28 cellular contexts compared by ENCODE assay signal in the genomic region with DNA sequence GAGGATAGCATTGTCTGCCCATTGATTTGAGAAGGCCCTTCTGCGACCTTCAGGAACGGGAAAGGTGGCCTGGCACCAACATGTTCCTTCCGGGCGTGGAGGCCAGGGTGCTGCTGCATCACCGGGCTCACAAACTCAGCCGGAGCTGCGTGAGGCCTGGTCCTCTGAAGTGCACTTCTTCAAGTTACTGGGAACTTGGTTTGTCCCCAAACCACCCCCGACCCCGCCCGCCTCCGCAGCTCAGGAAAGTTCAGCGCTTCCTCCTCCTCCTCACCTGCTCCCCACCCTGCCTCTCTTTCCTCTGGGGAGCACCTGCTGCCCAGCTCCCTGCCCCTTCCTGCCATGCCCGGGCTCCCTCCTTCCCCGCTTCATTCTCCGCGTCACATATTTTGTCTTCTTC.
"Had no signal": no experiment of that assay in that cellular context is flagged by ENCODE, and none has a peak within 500 bp of the region (broad histone marks: within the 10 kb centered on the region; RNA-seq: fewer than 3 reads in every experiment).

No MANE protein-coding gene starts in this region.

- H3K36me3 Mint-ChIP-seq: stimulated activated effector memory CD8-positive, alpha-beta T cell treated with anti-CD3 and anti-CD28 coated beads, Interleukin-12 subunit alpha, Interleukin-12 subunit beta, amount 100 ng/mL, for 72 hours; stimulated activated memory B cell treated with anti-CD40 and anti-IgM and Interleukin-4, amounts not matched to agents 10 μg/mL and 1 μg/mL and 100 μg/mL, for 72 hours; stimulated activated naive B cell treated with anti-CD40 and anti-IgM and Interleukin-4, amounts not matched to agents 10 μg/mL and 1 μg/mL and 100 μg/mL, for 72 hours; type B pancreatic cell had no signal

- H3K27ac Mint-ChIP-seq: stimulated activated effector memory CD8-positive, alpha-beta T cell treated with anti-CD3 and anti-CD28 coated beads, Interleukin-12 subunit alpha, Interleukin-12 subunit beta, amount 100 ng/mL, for 72 hours; stimulated activated memory B cell treated with anti-CD40 and anti-IgM and Interleukin-4, amounts not matched to agents 10 μg/mL and 1 μg/mL and 100 μg/mL, for 72 hours; stimulated activated naive B cell treated with anti-CD40 and anti-IgM and Interleukin-4, amounts not matched to agents 10 μg/mL and 1 μg/mL and 100 μg/mL, for 72 hours; stimulated activated naive CD8-positive, alpha-beta T cell treated with anti-CD3 and anti-CD28 coated beads, Interleukin-15, amount 100 ng/mL, for 72 hours; stimulated activated naive CD8-positive, alpha-beta T cell treated with anti-CD3 and anti-CD28 coated beads, Interleukin-15, Interleukin-2, amounts not matched to agents 100 ng/mL and 50 ng/mL, for 24 hours; type B pancreatic cell had no signal

- H3K4me3 ChIP-seq: stomach, suprapubic skin, testis, thoracic aorta, thyroid gland, tibial artery, tibial nerve, transverse colon, upper lobe of left lung, upper lobe of right lung, uterus, vagina had no signal

- H3K27me3 Mint-ChIP-seq: stimulated activated naive CD8-positive, alpha-beta T cell treated with anti-CD3 and anti-CD28 coated beads, Interleukin-15, Interleukin-2, amounts not matched to agents 100 ng/mL and 50 ng/mL, for 24 hours had no signal

- H3K27me3 ChIP-seq: testis, thyroid gland, tibial nerve, transverse colon, upper lobe of left lung, uterus, vagina had no signal

- H3K27ac ChIP-seq: stomach, suprapubic skin, testis, thoracic aorta, thyroid gland, tibial artery, tibial nerve, transverse colon, upper lobe of left lung, upper lobe of right lung, uterus, vagina had no signal

- DNase-seq: stimulated activated CD4-positive, alpha-beta T cell treated with anti-CD3 and anti-CD28 coated beads, Interleukin-2, amount 100 ng/mL, for 48 hours; stimulated activated CD4-positive, alpha-beta T cell treated with anti-CD3 and anti-CD28 coated beads, Interleukin-4, amount 100 ng/mL, for 1 hour; stimulated activated CD4-positive, alpha-beta T cell treated with anti-CD3 and anti-CD28 coated beads, Interleukin-4, amount 100 ng/mL, for 24 hours; stimulated activated CD4-positive, alpha-beta T cell treated with anti-CD3 and anti-CD28 coated beads, Interleukin-4, amount 100 ng/mL, for 4 hours; stimulated activated CD8-positive, alpha-beta memory T cell treated with anti-CD3 and anti-CD28 coated beads, Interleukin-4, amount 100 ng/mL, for 48 hours; stimulated activated naive B cell treated with anti-CD40 and anti-IgM and Interleukin-4, amounts not matched to agents 10 μg/mL and 1 μg/mL and 100 μg/mL, for 72 hours; stimulated activated naive CD4-positive, alpha-beta T cell; stimulated activated naive CD4-positive, alpha-beta T cell treated with Interleukin-2 at 50 U/mL for 16 hours; stimulated activated naive CD8-positive, alpha-beta T cell treated with anti-CD3 and anti-CD28 coated beads, Interleukin-15, amount 100 ng/mL, for 72 hours; stimulated activated naive CD8-positive, alpha-beta T cell treated with anti-CD3 and anti-CD28 coated beads, Interleukin-15, Interleukin-2, amounts not matched to agents 100 U/mL and 50 U/mL, for 24 hours; stomach; substantia nigra; testis; thyroid gland; tibial artery; transverse colon; trophoblast cell; upper lobe of right lung; uterus had no signal

- ATAC-seq: stimulated activated effector memory CD8-positive, alpha-beta T cell treated with anti-CD3 and anti-CD28 coated beads, Interleukin-12 subunit alpha, Interleukin-12 subunit beta, amount 100 ng/mL, for 72 hours; stimulated activated memory B cell treated with anti-CD40 and anti-IgM and Interleukin-4, amounts not matched to agents 10 μg/mL and 1 μg/mL and 100 μg/mL, for 72 hours; stimulated activated naive B cell treated with anti-CD40 and anti-IgM and Interleukin-4, amounts not matched to agents 10 μg/mL and 1 μg/mL and 100 μg/mL, for 72 hours; stimulated activated naive CD8-positive, alpha-beta T cell treated with anti-CD3 and anti-CD28 coated beads, Interleukin-15, amount 100 ng/mL, for 72 hours; stimulated activated naive CD8-positive, alpha-beta T cell treated with anti-CD3 and anti-CD28 coated beads, Interleukin-15, Interleukin-2, amounts not matched to agents 100 U/mL and 50 U/mL, for 24 hours; upper lobe of right lung had no signal

- H3K4me3 Mint-ChIP-seq: stimulated activated effector memory CD8-positive, alpha-beta T cell treated with anti-CD3 and anti-CD28 coated beads, Interleukin-12 subunit alpha, Interleukin-12 subunit beta, amount 100 ng/mL, for 72 hours; stimulated activated memory B cell treated with anti-CD40 and anti-IgM and Interleukin-4, amounts not matched to agents 10 μg/mL and 1 μg/mL and 100 μg/mL, for 72 hours; stimulated activated naive B cell treated with anti-CD40 and anti-IgM and Interleukin-4, amounts not matched to agents 10 μg/mL and 1 μg/mL and 100 μg/mL, for 72 hours; stimulated activated naive CD8-positive, alpha-beta T cell treated with anti-CD3 and anti-CD28 coated beads, Interleukin-15, amount 100 ng/mL, for 72 hours; stimulated activated naive CD8-positive, alpha-beta T cell treated with anti-CD3 and anti-CD28 coated beads, Interleukin-15, Interleukin-2, amounts not matched to agents 100 ng/mL and 50 ng/mL, for 24 hours; type B pancreatic cell had no signal

- H3K9me3 ChIP-seq: stomach, suprapubic skin, testis, thoracic aorta, thyroid gland, tibial artery, transverse colon, upper lobe of left lung, upper lobe of right lung, uterus, vagina had no signal

- H3K4me1 Mint-ChIP-seq: stimulated activated effector memory CD8-positive, alpha-beta T cell treated with anti-CD3 and anti-CD28 coated beads, Interleukin-12 subunit alpha, Interleukin-12 subunit beta, amount 100 ng/mL, for 72 hours; stimulated activated memory B cell treated with anti-CD40 and anti-IgM and Interleukin-4, amounts not matched to agents 10 μg/mL and 1 μg/mL and 100 μg/mL, for 72 hours; stimulated activated naive B cell treated with anti-CD40 and anti-IgM and Interleukin-4, amounts not matched to agents 10 μg/mL and 1 μg/mL and 100 μg/mL, for 72 hours; stimulated activated naive CD8-positive, alpha-beta T cell treated with anti-CD3 and anti-CD28 coated beads, Interleukin-15, amount 100 ng/mL, for 72 hours had no signal

- H3K4me1 ChIP-seq: stomach, thyroid gland, upper lobe of left lung, upper lobe of right lung had no signal

- H3K9me3 Mint-ChIP-seq: stimulated activated effector memory CD8-positive, alpha-beta T cell treated with anti-CD3 and anti-CD28 coated beads, Interleukin-12 subunit alpha, Interleukin-12 subunit beta, amount 100 ng/mL, for 72 hours; stimulated activated memory B cell treated with anti-CD40 and anti-IgM and Interleukin-4, amounts not matched to agents 10 μg/mL and 1 μg/mL and 100 μg/mL, for 72 hours; stimulated activated naive B cell treated with anti-CD40 and anti-IgM and Interleukin-4, amounts not matched to agents 10 μg/mL and 1 μg/mL and 100 μg/mL, for 72 hours; stimulated activated naive CD8-positive, alpha-beta T cell treated with anti-CD3 and anti-CD28 coated beads, Interleukin-15, amount 100 ng/mL, for 72 hours; stimulated activated naive CD8-positive, alpha-beta T cell treated with anti-CD3 and anti-CD28 coated beads, Interleukin-15, Interleukin-2, amounts not matched to agents 100 ng/mL and 50 ng/mL, for 24 hours; type B pancreatic cell had no signal

- H3K36me3 ChIP-seq: stomach, suprapubic skin, thoracic aorta, thyroid gland, tibial artery, tibial nerve, transverse colon, upper lobe of left lung, upper lobe of right lung, uterus, vagina had no signal
